Comparison of ENCODE assay signal across 22 cellular contexts in genomic region chr2:73842739-73843019, GRCh38. TPM values are rescaled to one million over a fixed set of nuclear protein-coding genes. Genes with fewer than 3 reads are reported as not detected.
DNase-seq lines count a peak whose midpoint lies in the region; ATAC-seq and TF ChIP-seq lines count a peak whose summit lies in the region.
"Had no signal": no experiment of that assay in that cellular context is flagged by ENCODE, and none has a peak within 500 bp of the region (broad histone marks: within the 10 kb centered on the region; RNA-seq: fewer than 3 reads in every experiment).

No MANE protein-coding gene starts in this region.

- no peak overlapping the region for H2AK5ac ChIP-seq in IMR-90 (ENCODE audit: low read depth, low read length)

- H2AFZ ChIP-seq in IMR-90 (replicated peaks; ENCODE audit: low read length, poor library complexity): no peak overlapping the region

- no peak overlapping the region for H3K4me3 Mint-ChIP-seq in progenitor cell of endocrine pancreas (ENCODE audit: low read depth)

- CTCF ChIA-PET in IMR-90 (lab: Yijun Ruan, JAX): interaction anchor here (0.6 kb wide), 1 partner anchor 9 kb away, joined by 3 read pairs; no protein-coding TSS in a partner anchor

- H3K23ac ChIP-seq in IMR-90 (ENCODE audit: low read depth, low read length): no peak overlapping the region

- no TSS peak for BruUV-seq in IMR-90 (replicated peaks; lab: Mats Ljungman, UMichigan)

- TF ChIP-seq RAD21 in IMR-90 (IDR thresholded peaks at IDR 0.05; ENCODE audit: low read length): no peak

- H2BK20ac ChIP-seq in IMR-90 (ENCODE audit: low read depth, low read length): no peak overlapping the region

- no peak overlapping the region for H2BK120ac ChIP-seq in IMR-90 (ENCODE audit: low read depth, low read length)

- H3K27ac Mint-ChIP-seq in progenitor cell of endocrine pancreas: peak overlapping the region; percentile 84

- TF ChIP-seq CTCF in IMR-90 (conservative IDR thresholded peaks at IDR 0.05; ENCODE audit: low read depth, low read length) (no peak), gastroesophageal sphincter (IDR thresholded peaks at IDR 0.05) (no peak), progenitor cell of endocrine pancreas (IDR thresholded peaks at IDR 0.05; ENCODE audit: unreplicated experiment) (no peak), transverse colon (IDR thresholded peaks at IDR 0.05) (no peak)

- TF ChIP-seq POLR2A in IMR-90 (IDR thresholded peaks at IDR 0.05; ENCODE audit: low read depth, low read length) (no peak), gastroesophageal sphincter (IDR thresholded peaks at IDR 0.05) (no peak), transverse colon (IDR thresholded peaks at IDR 0.05) (no peak)

- peaks cover 3% of the 10 kb centered on the region; the same call in 1 of the 2 replicates for H3K9me1 ChIP-seq in IMR-90 (ENCODE audit: insufficient read depth, low read length)

- no peak overlapping the region for H3K14ac ChIP-seq in IMR-90 (replicated peaks; ENCODE audit: low read depth, low read length)

- peaks cover 29% of the 10 kb centered on the region for H3K36me3 ChIP-seq in IMR-90 (ENCODE audit: control insufficient read depth, insufficient read depth, low read length)
- H3K36me3 ChIP-seq in gastroesophageal sphincter: peaks cover 0 to 37% of the 10 kb centered on the region in 2 donors
- H3K36me3 ChIP-seq in transverse colon: peaks cover 0 to 32% (median 15%) of the 10 kb centered on the region in 4 donors

- peaks cover 11% of the 10 kb centered on the region for H3K4me1 Mint-ChIP-seq in progenitor cell of endocrine pancreas (ENCODE audit: low read depth)

- in situ Hi-C loops in IMR-90 (cut with MboI; ENCODE audit: low sequenced_read_pairs): loop anchor here (25.0 kb wide), 1 partner anchor 295 kb away; the partner anchor contains the start of gene BOLA3
- in situ Hi-C loops in transverse colon (cut with MboI; ENCODE audit: low pct_ligation_motif_present in 1 of 4, low pct_unique_long_range_greater_than_20kb in 1 of 4, low sequenced_read_pairs in 3 of 4): loop anchor here in 3 of 4 donors (25.0 kb wide), 2 partner anchors 145 to 295 kb away; partner anchors contain the start of genes BOLA3 (in 2 of the 3) and TET3 (in 1 of the 3)

- ATAC-seq in IMR-90 (ENCODE audit: low read depth) (peak; percentile 79), gastroesophageal sphincter (no peak)

- no peak overlapping the region for H2BK5ac ChIP-seq in IMR-90 (ENCODE audit: low read depth, low read length, poor library complexity, severe bottlenecking)

- TF ChIP-seq EP300 in gastroesophageal sphincter (IDR thresholded peaks at IDR 0.05) (no peak), transverse colon (IDR thresholded peaks at IDR 0.05; ENCODE audit: low read depth) (no peak)

- H3K27ac ChIP-seq in IMR-90 (ENCODE audit: insufficient read depth, low read length) (no peak overlapping the region), gastroesophageal sphincter (peak overlapping the region in 3 of 4 donors; percentile 56 to 85 (median 66)), transverse colon (peak overlapping the region; percentile 56 to 95 (median 71))
- H3K27ac ChIP-seq: HL-60 had no signal

- H3K9ac ChIP-seq in IMR-90 (ENCODE audit: low read depth, low read length): no peak overlapping the region

- intact Hi-C loops in IMR-90 (cut with micrococcal nuclease) (no loop called here), transverse colon (cut with DNase I; ENCODE audit: low total_unique reads) (no loop called here)

- H3K27me3 ChIP-seq in IMR-90 (ENCODE audit: control insufficient read depth, insufficient read depth, low read length) (no peaks in the 10 kb centered on the region), gastroesophageal sphincter (no peaks in the 10 kb centered on the region), transverse colon (no peaks in the 10 kb centered on the region)

- no peak overlapping the region for H3K4me2 ChIP-seq in IMR-90 (ENCODE audit: low read depth, low read length)

- H3K56ac ChIP-seq in IMR-90 (ENCODE audit: extremely low read depth, insufficient read depth, low read length): no peak overlapping the region

- dilution Hi-C loops in IMR-90 (cut with HindIII; ENCODE audit: low sequenced_read_pairs, unreplicated experiment): loop anchor here (25.0 kb wide), 1 partner anchor 270 kb away; no protein-coding TSS in a partner anchor

- H4K5ac ChIP-seq in IMR-90 (ENCODE audit: low read depth, low read length): no peak overlapping the region

- no CpG with 5 or more reads among the region's 1 CpG for WGBS in IMR-90 (ENCODE audit: extremely low coverage in 2 of 2, insufficient read length in 1 of 2), 2 experiments
- WGBS in gastroesophageal sphincter (ENCODE audit: low coverage in 1 of 2), 2 donors: 33 to 65% methylated on average over 1 of the region's 1 CpG
- whole genome bisulfite sequencing in transverse colon (ENCODE audit: low coverage in 1 of 2), 2 donors: 50 to 75% methylated on average over 1 of the region's 1 CpG

- H2AK9ac ChIP-seq in IMR-90 (replicated peaks; ENCODE audit: low read depth, low read length, poor library complexity): no peak overlapping the region

- peak; percentile 52 for DNase-seq in IMR-90
- DNase-seq in progenitor cell of endocrine pancreas (ENCODE audit: low spot score, unreplicated experiment): no peak
- no peak for DNase-seq in transverse colon
- DNase-seq in NCI-H524 (lab: John Stamatoyannopoulos, UW): no peak
- DNase-seq in DMS153 (lab: John Stamatoyannopoulos, UW): no peak
- DNase-seq in NCI-H748 treated with DMSO at 0.1 percent for 48 hours (lab: John Stamatoyannopoulos, UW): no peak
- DNase-seq: ACHN; C1 segment of cervical spinal cord; CD8-positive, alpha-beta memory T cell; DND-41; H7; Kasumi-1; NCI-H1105; NCI-H2081; NCI-H2171 treated with DMSO at 0.1 percent for 48 hours; NCI-H446; NCI-H69; Right ventricle myocardium superior had no signal

- no peaks in the 10 kb centered on the region; the same call in 1 of the 2 replicates for H4K20me1 ChIP-seq in IMR-90 (ENCODE audit: insufficient read depth, low read length)

- no peak overlapping the region for H3K18ac ChIP-seq in IMR-90 (ENCODE audit: low read depth, low read length)

- H3K27me3 Mint-ChIP-seq in progenitor cell of endocrine pancreas: no peaks in the 10 kb centered on the region
- H3K27me3 Mint-ChIP-seq: CD8-positive, alpha-beta memory T cell had no signal

- no peaks in the 10 kb centered on the region for H3K9me3 Mint-ChIP-seq in progenitor cell of endocrine pancreas (ENCODE audit: low read depth)
- H3K9me3 Mint-ChIP-seq: CD8-positive, alpha-beta memory T cell had no signal

- no peak overlapping the region for H3K4me3 ChIP-seq in IMR-90 (ENCODE audit: insufficient read depth, low read depth, low read length)
- no peak overlapping the region for H3K4me3 ChIP-seq in gastroesophageal sphincter
- no peak overlapping the region for H3K4me3 ChIP-seq in transverse colon

- no peak overlapping the region for H2BK15ac ChIP-seq in IMR-90 (ENCODE audit: low read depth, low read length)

- H3K9me3 ChIP-seq in IMR-90 (ENCODE audit: control insufficient read depth, insufficient read depth, low read length) (no peaks in the 10 kb centered on the region), gastroesophageal sphincter (no peaks in the 10 kb centered on the region), transverse colon (no peaks in the 10 kb centered on the region)

- H3K36me3 Mint-ChIP-seq in progenitor cell of endocrine pancreas (ENCODE audit: insufficient read depth): peaks cover 18% of the 10 kb centered on the region

- POLR2A ChIA-PET in IMR-90 (lab: Charles Lee; ENCODE audit: unreplicated experiment): no interaction called here

- peaks cover 0 to 26% of the 10 kb centered on the region in 2 experiments; a peak in 3 of 4 replicates for H3K79me1 ChIP-seq in IMR-90 (ENCODE audit: low read depth in 1 of 2, low read length in 2 of 2)

- no peak overlapping the region for H4K91ac ChIP-seq in IMR-90 (ENCODE audit: insufficient read depth, low read depth, low read length)

- H3K4me1 ChIP-seq in IMR-90 (ENCODE audit: control insufficient read depth, insufficient read depth, low read length) (peaks cover 2% of the 10 kb centered on the region; the same call in 1 of the 2 replicates), gastroesophageal sphincter (peaks cover 0 to 47% (median 14%) of the 10 kb centered on the region in 3 donors), transverse colon (peaks cover 4 to 48% (median 21%) of the 10 kb centered on the region in 4 donors)

- no peak overlapping the region for H4K8ac ChIP-seq in IMR-90 (ENCODE audit: low read depth in 2 of 2, low read length in 2 of 2)

- no peak overlapping the region for H3K4ac ChIP-seq in IMR-90 (ENCODE audit: low read depth, low read length)

TF ChIP-seq in IMR-90, 13 proteins besides CTCF, POLR2A, EP300 and RAD21:
- TF ChIP-seq MAZ (IDR thresholded peaks at IDR 0.05; ENCODE audit: borderline replicate concordance, low read depth, low read length): no peak
TF ChIP-seq in IMR-90: peak in this region for 0.

RNA-seq across cellular contexts. Expression of gene STAMBP, which starts 13.9 kb away (rescaled TPM):
- 33.9 and 38.7 TPM in 2 replicates for total RNA-seq in IMR-90 (2012; rRNA removed)
- polyA plus RNA-seq in IMR-90 (2012; rRNA removed): 29.7 and 29.8 TPM in 2 replicates
- polyA plus RNA-seq in IMR-90 (2012; cell fraction: cytosol; rRNA removed): 19.1 and 24.1 TPM in 2 replicates
- 11.1 and 26.9 TPM in 2 replicates for polyA plus RNA-seq in IMR-90 (2012; cell fraction: nucleus; rRNA removed; ENCODE audit: low replicate concordance)
- 10 to 100 TPM; 37.7 to 82.0 (median 44.1) TPM for total RNA-seq in gastroesophageal sphincter
- total RNA-seq in progenitor cell of endocrine pancreas: 39.0 and 39.4 TPM in 2 replicates
- 1,000 to 10,000 TPM in 1 of 4 donors, 10 to 100 TPM in 3; 22.7 to 1,127 (median 37.3) TPM for total RNA-seq in transverse colon

RNA-seq across cellular contexts. Expression of gene ACTG2, which starts 50.1 kb away (rescaled TPM):
- 349 and 523 TPM in 2 replicates for total RNA-seq in IMR-90 (2012; rRNA removed)
- 887 and 899 TPM in 2 replicates for polyA plus RNA-seq in IMR-90 (2012; rRNA removed)
- 644 and 1,415 TPM in 2 replicates for polyA plus RNA-seq in IMR-90 (2012; cell fraction: cytosol; rRNA removed)
- polyA plus RNA-seq in IMR-90 (2012; cell fraction: nucleus; rRNA removed; ENCODE audit: low replicate concordance): 237 and 431 TPM in 2 replicates
- total RNA-seq in gastroesophageal sphincter: 1,000 to 10,000 TPM; 2,261 to 5,929 (median 3,123) TPM
- total RNA-seq in progenitor cell of endocrine pancreas: 0.19 and 0.31 TPM in 2 replicates
- 1,000 to 10,000 TPM in 1 of 4 donors, 100 to 1,000 TPM in 3; 394 to 3,499 (median 729) TPM for total RNA-seq in transverse colon
- total RNA-seq: CD8-positive, alpha-beta memory T cell; G401; HT1080 had no signal
- polyA plus RNA-seq: CD8-positive, alpha-beta memory T cell had no signal

RNA-seq across cellular contexts. Expression of gene C2orf78, which starts 58.7 kb away (rescaled TPM):
- total RNA-seq in IMR-90 (2012; rRNA removed) (not detected in 2 replicates), gastroesophageal sphincter (not detected), progenitor cell of endocrine pancreas (not detected in 2 replicates), transverse colon (not detected)
- 0.03 TPM in 1 of 2 replicates, not detected in the other for polyA plus RNA-seq in IMR-90 (2012; rRNA removed)
- not detected in 2 replicates for polyA plus RNA-seq in IMR-90 (2012; cell fraction: cytosol; rRNA removed)
- polyA plus RNA-seq in IMR-90 (2012; cell fraction: nucleus; rRNA removed; ENCODE audit: low replicate concordance): not detected in 2 replicates
- total RNA-seq: CD8-positive, alpha-beta memory T cell; H7; HT1080; Right ventricle myocardium superior had no signal
- polyA plus RNA-seq: CD8-positive, alpha-beta memory T cell had no signal

Comparison
In these comparisons a context has a peak if more than half of its experiments do, and no peak if none do; other contexts are left out.
1. RNA of gene ACTG2, which starts 50.1 kb away (total RNA-seq): 2,261 to 5,929 TPM in gastroesophageal sphincter, 394 to 3,499 TPM in transverse colon and 349 to 523 TPM in IMR-90; 0.19 to 0.31 TPM in progenitor cell of endocrine pancreas; every median in the first group is over 100 times any median in the second.